1 cellular context compared by ENCODE assay signal in genomic region chr6:37169458-37170272, GRCh38.
TF ChIP-seq lines count a peak whose summit lies in the region.

Gene PIM1 (plus strand): TSS chr6:37170152. CDS start chr6:37170576, 424 bp downstream.

TF ChIP-seq in HEK293, 187 proteins besides CTCF, POLR2A, EP300 and RAD21 (continued from another document):
- TF ChIP-seq ZNF280D (tag by site-specific recombination; IDR thresholded peaks at IDR 0.05) = 0 out of 2 replicates have a peak, but pooled peaks have one; percentile 8
- TF ChIP-seq PRDM6 (tag by site-specific recombination; IDR thresholded peaks at IDR 0.05) = no peak; the same call in 1 of the 2 replicates
- no peak; the same call in 1 of the 2 replicates for TF ChIP-seq ZNF518A (tag by site-specific recombination; conservative IDR thresholded peaks at IDR 0.05; ENCODE audit: low read depth)
- peak; percentile 75 for TF ChIP-seq ZSCAN18 (tag by site-specific recombination; IDR thresholded peaks at IDR 0.05)
- no peak for TF ChIP-seq ZNF302 (tag by site-specific recombination; IDR thresholded peaks at IDR 0.05; ENCODE audit: low read depth)
- TF ChIP-seq ZNF514 (tag by site-specific recombination; IDR thresholded peaks at IDR 0.05) = no peak
- peak; percentile 88 for TF ChIP-seq ZNF76 (tag by site-specific recombination; IDR thresholded peaks at IDR 0.05; ENCODE audit: borderline replicate concordance, low read depth)
- TF ChIP-seq ZBTB21 (tag by site-specific recombination; IDR thresholded peaks at IDR 0.05) = peak; percentile 68; the same call in 1 of the 2 replicates
- TF ChIP-seq ZNF670 (tag by site-specific recombination; IDR thresholded peaks at IDR 0.05; ENCODE audit: low read depth) = no peak
- TF ChIP-seq ZNF292 (tag by site-specific recombination; IDR thresholded peaks at IDR 0.05; ENCODE audit: borderline replicate concordance, low read depth) = no peak
- no peak for TF ChIP-seq ZNF140 (tag by site-specific recombination; IDR thresholded peaks at IDR 0.05)
- TF ChIP-seq MZF1 (tag by site-specific recombination; IDR thresholded peaks at IDR 0.05; ENCODE audit: borderline replicate concordance) = peak; percentile 28; the same call in 1 of the 2 replicates
- TF ChIP-seq ZNF248 (tag by site-specific recombination; IDR thresholded peaks at IDR 0.05) = no peak
- TF ChIP-seq KLF17 (tag by site-specific recombination; IDR thresholded peaks at IDR 0.05) = peak; percentile 97
- no peak for TF ChIP-seq ZNF174 (tag by site-specific recombination; IDR thresholded peaks at IDR 0.05)
- TF ChIP-seq ZNF692 (tag by site-specific recombination; IDR thresholded peaks at IDR 0.05) = peak; percentile 62; the same call in 1 of the 2 replicates
- peak; percentile 51 for TF ChIP-seq EGR2 (tag by site-specific recombination; IDR thresholded peaks at IDR 0.05; ENCODE audit: low read depth)
- TF ChIP-seq ZBTB20 (tag by site-specific recombination; IDR thresholded peaks at IDR 0.05) = peak; percentile 53; the same call in 1 of the 2 replicates
- TF ChIP-seq ZNF610 (tag by site-specific recombination; IDR thresholded peaks at IDR 0.05; ENCODE audit: borderline replicate concordance) = peak; percentile 58; the same call in 1 of the 2 replicates
- TF ChIP-seq ZNF777 (tag by site-specific recombination; IDR thresholded peaks at IDR 0.05; ENCODE audit: borderline replicate concordance) = 0 out of 2 replicates have a peak, but pooled peaks have one; percentile 22
- TF ChIP-seq ZNF362 (tag by site-specific recombination; IDR thresholded peaks at IDR 0.05) = no peak
- no peak for TF ChIP-seq ZNF169 (tag by site-specific recombination; IDR thresholded peaks at IDR 0.05)
